Comparison of ENCODE assay signal across 8 cellular contexts in the genomic region with DNA sequence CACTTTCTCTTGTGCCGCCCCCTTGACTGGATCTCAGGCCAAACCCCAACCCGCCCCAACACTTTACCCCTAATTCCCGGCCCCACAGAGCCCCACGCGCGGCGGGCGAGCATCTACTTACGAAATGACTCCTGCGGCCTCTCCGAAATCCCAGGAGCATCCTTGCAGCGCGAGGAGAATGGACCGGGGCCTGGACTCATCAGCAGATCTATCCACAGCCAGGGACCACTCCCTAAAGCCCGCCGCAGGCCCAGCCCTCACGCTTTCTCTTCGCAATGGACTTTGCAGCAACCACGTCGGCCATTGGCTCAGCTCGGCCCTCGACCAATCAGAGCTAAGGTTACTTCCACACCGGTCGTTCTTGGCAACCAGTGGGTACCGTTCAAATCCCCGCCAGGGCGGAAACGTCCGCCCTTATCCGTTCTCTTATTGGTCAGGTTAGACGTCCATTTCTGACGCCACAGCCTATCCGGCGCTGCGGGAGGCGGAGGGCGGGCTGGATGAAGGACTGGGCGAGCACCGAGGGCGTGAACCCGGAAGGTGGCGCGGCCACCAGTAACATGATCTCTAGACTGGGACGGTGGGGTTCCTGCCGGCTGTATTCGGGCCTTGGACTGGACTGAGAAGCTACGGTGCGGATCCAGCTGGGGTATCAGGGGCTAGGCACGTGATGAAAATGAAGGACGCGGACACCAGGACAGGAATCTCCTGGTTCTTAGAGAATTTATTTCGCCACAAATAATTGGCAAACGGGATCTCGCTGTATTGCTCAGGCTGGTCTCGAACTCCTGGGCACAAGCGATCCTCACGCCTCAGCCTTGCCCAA. TPM values are rescaled to one million over a fixed set of nuclear protein-coding genes. Genes with fewer than 3 reads are reported as not detected.
DNase-seq lines count a peak whose midpoint lies in the region; ATAC-seq and TF ChIP-seq lines count a peak whose summit lies in the region.

A gene (minus strand): TSS at position 244 of the 826 bp plus-strand sequence. CDS start 84 bp downstream, at position 160.
A gene with protein sequence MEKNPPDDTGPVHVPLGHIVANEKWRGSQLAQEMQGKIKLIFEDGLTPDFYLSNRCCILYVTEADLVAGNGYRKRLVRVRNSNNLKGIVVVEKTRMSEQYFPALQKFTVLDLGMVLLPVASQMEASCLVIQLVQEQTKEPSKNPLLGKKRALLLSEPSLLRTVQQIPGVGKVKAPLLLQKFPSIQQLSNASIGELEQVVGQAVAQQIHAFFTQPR (plus strand): TSS at position 528 of the 826 bp plus-strand sequence. CDS start 955 bp downstream, outside the sequence.

- peak within 1 kb of the TSS; percentile 100 for H3K4me3 Mint-ChIP-seq in neural crest cell

- no peak for TF ChIP-seq POLR2A in stomach (IDR thresholded peaks at IDR 0.05)

- H3K36me3 ChIP-seq in HAP-1 (replicated peaks) = peaks cover 12% of the 10 kb centered on the region
- H3K36me3 ChIP-seq in MG63 = peaks cover 34% of the 10 kb centered on the region
- peaks cover 4 to 21% (median 16%) of the 10 kb centered on the region in 4 donors for H3K36me3 ChIP-seq in stomach

- peak; percentile 99 for DNase-seq in G401 (ENCODE audit: low spot score)
- peak; percentile 97 to 98 for DNase-seq in HAP-1 (ENCODE audit: low spot score in 2 of 2)
- peak; percentile 98 for DNase-seq in MG63
- peak; percentile 96 to 98 for DNase-seq in SHP77 (lab: John Stamatoyannopoulos, UW)
- DNase-seq in activated gamma-delta T cell (lab: John Stamatoyannopoulos, UW) = peak; percentile 86
- DNase-seq in foreskin keratinocyte = peak; percentile 96 to 97
- peak; percentile 98 for DNase-seq in neural crest cell (ENCODE audit: low read depth, low spot score)
- peak; percentile 99 for DNase-seq in stomach

- intact Hi-C loops in stomach (cut with DNase I; ENCODE audit: low total_unique reads) = no loop called here

- H3K4me1 ChIP-seq in HAP-1 (peaks cover 4% of the 10 kb centered on the region; the same call in 1 of the 2 replicates), foreskin keratinocyte (no peaks in the 10 kb centered on the region), stomach (peaks cover 15 to 35% (median 30%) of the 10 kb centered on the region in 4 donors)

- H3K27ac Mint-ChIP-seq in neural crest cell (ENCODE audit: unreplicated experiment) = peak within 1 kb of the TSS; percentile 95

- H3K9me3 ChIP-seq in HAP-1 (no peaks in the 10 kb centered on the region), MG63 (no peaks in the 10 kb centered on the region), stomach (no peaks in the 10 kb centered on the region)

- TF ChIP-seq CTCF in foreskin keratinocyte (conservative IDR thresholded peaks at IDR 0.05) (no peak), neural crest cell (conservative IDR thresholded peaks at IDR 0.05) (no peak), stomach (IDR thresholded peaks at IDR 0.05) (peak in 1 of 7 experiments; percentile 5)

- H3K36me3 Mint-ChIP-seq in neural crest cell (ENCODE audit: low read depth) = peaks cover 11% of the 10 kb centered on the region

- TF ChIP-seq EP300 in stomach (IDR thresholded peaks at IDR 0.05) = no peak

- no peaks in the 10 kb centered on the region for H3K27me3 Mint-ChIP-seq in neural crest cell (ENCODE audit: low read depth)

- H3K4me3 ChIP-seq in HAP-1 = peak within 1 kb of the TSS; percentile 87
- peak within 1 kb of the TSS; percentile 69 for H3K4me3 ChIP-seq in MG63
- peak within 1 kb of the TSS; percentile 83 to 100 (median 94) for H3K4me3 ChIP-seq in stomach

- H3K27me3 ChIP-seq in HAP-1 (ENCODE audit: low read depth) (no peaks in the 10 kb centered on the region), MG63 (no peaks in the 10 kb centered on the region), foreskin keratinocyte (no peaks in the 10 kb centered on the region), stomach (no peaks in the 10 kb centered on the region)

- in situ Hi-C loops in G401 (cut with HindIII; ENCODE audit: low sequenced_read_pairs) (no loop called here), HAP-1 (cut with MboI; ENCODE audit: low sequenced_read_pairs) (loop anchor here (10.0 kb wide), 2 partner anchors 143 to 287 kb away; no protein-coding TSS in a partner anchor)

- H3K4me1 Mint-ChIP-seq in neural crest cell = peaks cover 23% of the 10 kb centered on the region

- H3K9me3 Mint-ChIP-seq in neural crest cell = no peaks in the 10 kb centered on the region

- 1% methylated on average over 56 to 57 of the region's 57 CpGs for WGBS in stomach, 5 donors

- ATAC-seq in foreskin keratinocyte = peak; percentile 98

- peak within 1 kb of the TSS; percentile 35 for H3K27ac ChIP-seq in foreskin keratinocyte
- peak within 1 kb of the TSS; percentile 62 to 86 (median 83) for H3K27ac ChIP-seq in stomach

RNA-seq across cellular contexts. Expression of the first gene that starts in this region (rescaled TPM):
- total RNA-seq in G401 (2014; rRNA removed; shearing (Covaris generic)) = 12.6 and 22.4 TPM in 2 replicates
- total RNA-seq in MG63 (2014; rRNA removed; shearing (Covaris generic); ENCODE audit: low replicate concordance) = 26.9 and 30.7 TPM in 2 replicates
- 20.0 and 21.8 TPM in 2 replicates for total RNA-seq in foreskin keratinocyte
- 13.4 and 14.1 TPM in 2 replicates for polyA plus RNA-seq in foreskin keratinocyte
- 47.0 and 50.8 TPM in 2 replicates for total RNA-seq in neural crest cell
- total RNA-seq in stomach = 10 to 100 TPM in 2 of 5 donors, 1 to 10 TPM in 3; 3.1 to 15.1 (median 9.3) TPM
- 1 to 10 TPM; 5.7 to 7.3 (median 6.4) TPM for polyA plus RNA-seq in stomach

RNA-seq across cellular contexts. Expression of the second gene that starts in this region (rescaled TPM):
- 2.9 and 13.2 TPM in 2 replicates for total RNA-seq in G401 (2014; rRNA removed; shearing (Covaris generic))
- total RNA-seq in MG63 (2014; rRNA removed; shearing (Covaris generic); ENCODE audit: low replicate concordance) = 7.2 and 14.8 TPM in 2 replicates
- total RNA-seq in foreskin keratinocyte = 4.4 and 5.0 TPM in 2 replicates
- 5.1 and 6.1 TPM in 2 replicates for polyA plus RNA-seq in foreskin keratinocyte
- total RNA-seq in neural crest cell = 5.5 and 6.9 TPM in 2 replicates
- 1 to 10 TPM in 1 of 5 donors, not detected in 4; 2.4 TPM for total RNA-seq in stomach
- polyA plus RNA-seq in stomach = 1 to 10 TPM in 2 of 3 donors, under 1 TPM in 1; 0.92 to 1.9 (median 1.6) TPM

Comparison
In these comparisons a context has a peak if more than half of its experiments do, and no peak if none do; other contexts are left out.
1. Peak in every context shown above with its lines: DNase-seq, ATAC-seq, H3K4me3 ChIP-seq and H3K27ac ChIP-seq.